In the genomic region with DNA sequence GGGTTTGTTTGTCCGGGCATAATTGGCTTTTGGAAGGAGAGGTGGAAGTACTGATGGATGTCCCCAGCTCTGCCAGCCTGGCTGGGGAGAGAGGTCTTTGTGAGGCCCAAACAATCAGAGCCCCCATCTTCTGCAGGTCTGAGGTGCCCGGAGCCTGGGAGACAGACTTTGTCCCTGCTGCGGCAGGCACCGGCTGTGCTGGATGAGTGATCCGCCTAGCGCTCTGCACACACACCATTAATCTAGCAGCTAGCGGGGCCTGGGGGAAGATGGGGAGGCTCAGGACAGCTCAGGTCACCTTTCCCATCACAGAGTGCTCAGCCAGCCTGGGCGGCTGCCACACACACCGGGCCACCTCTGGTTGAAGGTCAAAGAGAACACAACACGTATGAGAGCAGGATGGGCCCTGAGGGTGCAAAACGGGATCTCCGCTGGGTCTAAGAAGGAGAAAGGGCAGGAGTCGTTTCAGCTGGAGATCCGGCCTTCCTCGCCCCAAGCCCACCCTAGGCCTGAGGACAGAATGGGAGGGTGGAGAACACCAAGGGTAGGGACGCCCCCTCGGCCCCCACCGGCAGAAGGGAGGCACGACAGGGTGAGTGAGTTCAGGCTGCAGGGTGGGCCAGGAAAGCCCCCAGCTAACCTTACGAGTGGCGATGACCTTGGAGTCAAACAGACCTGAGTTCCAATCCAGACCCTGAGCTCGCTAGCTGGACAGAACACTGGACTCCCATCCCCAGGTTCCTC, we compare ENCODE assay signal across 1 cellular context.
TF ChIP-seq lines count a peak whose summit lies in the region.

No MANE protein-coding gene starts in this region.

TF ChIP-seq in K562, 482 proteins besides CTCF, POLR2A, EP300 and RAD21:
- TF ChIP-seq, protein P1, sequence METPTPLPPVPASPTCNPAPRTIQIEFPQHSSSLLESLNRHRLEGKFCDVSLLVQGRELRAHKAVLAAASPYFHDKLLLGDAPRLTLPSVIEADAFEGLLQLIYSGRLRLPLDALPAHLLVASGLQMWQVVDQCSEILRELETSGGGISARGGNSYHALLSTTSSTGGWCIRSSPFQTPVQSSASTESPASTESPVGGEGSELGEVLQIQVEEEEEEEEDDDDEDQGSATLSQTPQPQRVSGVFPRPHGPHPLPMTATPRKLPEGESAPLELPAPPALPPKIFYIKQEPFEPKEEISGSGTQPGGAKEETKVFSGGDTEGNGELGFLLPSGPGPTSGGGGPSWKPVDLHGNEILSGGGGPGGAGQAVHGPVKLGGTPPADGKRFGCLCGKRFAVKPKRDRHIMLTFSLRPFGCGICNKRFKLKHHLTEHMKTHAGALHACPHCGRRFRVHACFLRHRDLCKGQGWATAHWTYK (CRISPR knock-in tag; IDR thresholded peaks at IDR 0.05): no peak
- TF ChIP-seq WHSC1 (IDR thresholded peaks at IDR 0.05; ENCODE audit: low read length): no peak
- TF ChIP-seq, protein P2, sequence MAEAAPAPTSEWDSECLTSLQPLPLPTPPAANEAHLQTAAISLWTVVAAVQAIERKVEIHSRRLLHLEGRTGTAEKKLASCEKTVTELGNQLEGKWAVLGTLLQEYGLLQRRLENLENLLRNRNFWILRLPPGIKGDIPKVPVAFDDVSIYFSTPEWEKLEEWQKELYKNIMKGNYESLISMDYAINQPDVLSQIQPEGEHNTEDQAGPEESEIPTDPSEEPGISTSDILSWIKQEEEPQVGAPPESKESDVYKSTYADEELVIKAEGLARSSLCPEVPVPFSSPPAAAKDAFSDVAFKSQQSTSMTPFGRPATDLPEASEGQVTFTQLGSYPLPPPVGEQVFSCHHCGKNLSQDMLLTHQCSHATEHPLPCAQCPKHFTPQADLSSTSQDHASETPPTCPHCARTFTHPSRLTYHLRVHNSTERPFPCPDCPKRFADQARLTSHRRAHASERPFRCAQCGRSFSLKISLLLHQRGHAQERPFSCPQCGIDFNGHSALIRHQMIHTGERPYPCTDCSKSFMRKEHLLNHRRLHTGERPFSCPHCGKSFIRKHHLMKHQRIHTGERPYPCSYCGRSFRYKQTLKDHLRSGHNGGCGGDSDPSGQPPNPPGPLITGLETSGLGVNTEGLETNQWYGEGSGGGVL (CRISPR knock-in tag; IDR thresholded peaks at IDR 0.05): no peak
- TF ChIP-seq MAFF (IDR thresholded peaks at IDR 0.05; ENCODE audit: low read length): no peak
- TF ChIP-seq, protein P3, sequence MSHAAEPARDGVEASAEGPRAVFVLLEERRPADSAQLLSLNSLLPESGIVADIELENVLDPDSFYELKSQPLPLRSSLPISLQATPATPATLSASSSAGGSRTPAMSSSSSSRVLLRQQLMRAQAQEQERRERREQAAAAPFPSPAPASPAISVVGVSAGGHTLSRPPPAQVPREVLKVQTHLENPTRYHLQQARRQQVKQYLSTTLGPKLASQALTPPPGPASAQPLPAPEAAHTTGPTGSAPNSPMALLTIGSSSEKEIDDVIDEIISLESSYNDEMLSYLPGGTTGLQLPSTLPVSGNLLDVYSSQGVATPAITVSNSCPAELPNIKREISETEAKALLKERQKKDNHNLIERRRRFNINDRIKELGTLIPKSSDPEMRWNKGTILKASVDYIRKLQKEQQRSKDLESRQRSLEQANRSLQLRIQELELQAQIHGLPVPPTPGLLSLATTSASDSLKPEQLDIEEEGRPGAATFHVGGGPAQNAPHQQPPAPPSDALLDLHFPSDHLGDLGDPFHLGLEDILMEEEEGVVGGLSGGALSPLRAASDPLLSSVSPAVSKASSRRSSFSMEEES (CRISPR knock-in tag; IDR thresholded peaks at IDR 0.05): no peak
- TF ChIP-seq KAT8 (IDR thresholded peaks at IDR 0.05; ENCODE audit: low read depth): no peak
- no peak for TF ChIP-seq PPARD (CRISPR knock-in tag; IDR thresholded peaks at IDR 0.05)
